ENCODE assay signal across 9 cellular contexts in genomic region chr17:66727634-66728570, GRCh38.
A peak's percentile ranks its signal among the peaks of the same experiment; 100 is the strongest.
DNase-seq lines count a peak whose midpoint lies in the region; ATAC-seq and TF ChIP-seq lines count a peak whose summit lies in the region.
"Had no signal": no experiment of that assay in that cellular context is flagged by ENCODE, and none has a peak within 500 bp of the region (broad histone marks: within the 10 kb centered on the region; RNA-seq: fewer than 3 reads in every experiment).

No MANE protein-coding gene starts in this region.

- no peak overlapping the region for H3K27ac Mint-ChIP-seq in activated naive CD8-positive, alpha-beta T cell treated with anti-CD3 and anti-CD28 coated beads, Interleukin-2, amount 10 ng/mL, durations not matched to agents 7 days and 5 days

- POLR2A ChIA-PET in activated naive CD8-positive, alpha-beta T cell treated with anti-CD3 and anti-CD28 coated beads, Interleukin-2, amount 10 ng/mL, durations not matched to agents 7 days and 5 days (lab: Charles Lee): no interaction called here

- no peaks in the 10 kb centered on the region for H3K27me3 ChIP-seq in Peyer's patch
- no peaks in the 10 kb centered on the region for H3K27me3 ChIP-seq in heart right ventricle

- TF ChIP-seq POLR2A in Peyer's patch (IDR thresholded peaks at IDR 0.05) (no peak), GM18505 (IDR thresholded peaks at IDR 0.05; ENCODE audit: borderline replicate concordance, extremely low read depth, insufficient read depth, insufficient read length) (no peak)

- intact Hi-C loops in heart right ventricle (cut with DNase I): loop anchor here in 6 of 10 donors (1.0 to 10.0 kb wide), 4 partner anchors 178 to 437 kb away; no protein-coding TSS in a partner anchor

- TF ChIP-seq CTCF in C4-2B (conservative IDR thresholded peaks at IDR 0.05) (peak; percentile 84), LNCaP clone FGC (IDR thresholded peaks at IDR 0.05; ENCODE audit: control insufficient read depth, extremely low read depth, insufficient read depth) (peak; percentile 94), Peyer's patch (IDR thresholded peaks at IDR 0.05) (peak in 4 of 6 experiments; percentile 38 to 63 (median 43)), heart right ventricle (IDR thresholded peaks at IDR 0.05) (peak; percentile 8 to 65 (median 55))

- H3K9me3 Mint-ChIP-seq in activated naive CD8-positive, alpha-beta T cell treated with anti-CD3 and anti-CD28 coated beads, Interleukin-2, amount 10 ng/mL, durations not matched to agents 7 days and 5 days: no peaks in the 10 kb centered on the region

- H3K27me3 Mint-ChIP-seq in activated naive CD8-positive, alpha-beta T cell treated with anti-CD3 and anti-CD28 coated beads, Interleukin-2, amount 10 ng/mL, durations not matched to agents 7 days and 5 days: no peaks in the 10 kb centered on the region

- H3K27ac ChIP-seq in C4-2B (no peak overlapping the region), Peyer's patch (no peak overlapping the region), heart right ventricle (no peak overlapping the region)

- 51 to 57% methylated on average over 17 of the region's 17 CpGs for WGBS in heart right ventricle, 2 donors

- peaks cover 10% of the 10 kb centered on the region for H3K36me3 Mint-ChIP-seq in activated naive CD8-positive, alpha-beta T cell treated with anti-CD3 and anti-CD28 coated beads, Interleukin-2, amount 10 ng/mL, durations not matched to agents 7 days and 5 days

- no peak overlapping the region for H3K4me3 ChIP-seq in LNCaP clone FGC (ENCODE audit: low read depth, low read length)
- no peak overlapping the region for H3K4me3 ChIP-seq in Peyer's patch
- no peak overlapping the region for H3K4me3 ChIP-seq in heart right ventricle
- H3K4me3 ChIP-seq: skin epidermis had no signal

- no peaks in the 10 kb centered on the region for H3K9me3 ChIP-seq in Peyer's patch
- H3K9me3 ChIP-seq in heart right ventricle: no peaks in the 10 kb centered on the region

- DNase-seq in LNCaP clone FGC (ENCODE audit: low read depth): peak; percentile 19
- DNase-seq in Peyer's patch: peak in 2 of 3 donors; percentile 57 to 58
- DNase-seq in activated naive CD8-positive, alpha-beta T cell treated with anti-CD3 and anti-CD28 coated beads, Interleukin-2, amount 10 ng/mL, durations not matched to agents 7 days and 5 days: peak; percentile 57
- DNase-seq in heart right ventricle: peak; percentile 40 to 46
- peak; percentile 56 for DNase-seq in putamen (ENCODE audit: low spot score)

- ATAC-seq in GM19328 (IDR thresholded peaks at IDR 0.05; ENCODE audit: unreplicated experiment): peak; percentile 58
- ATAC-seq in activated naive CD8-positive, alpha-beta T cell treated with anti-CD3 and anti-CD28 coated beads, Interleukin-2, amount 10 ng/mL, durations not matched to agents 7 days and 5 days (ENCODE audit: low read depth): peak; percentile 84
- peak; percentile 50 to 78 (median 70) for ATAC-seq in heart right ventricle
- no peak for ATAC-seq in GM18505 (IDR thresholded peaks at IDR 0.05; ENCODE audit: unreplicated experiment)

- H3K4me1 ChIP-seq in Peyer's patch: peaks cover 0 to 14% (median 0%) of the 10 kb centered on the region in 4 donors
- H3K4me1 ChIP-seq in heart right ventricle: peaks cover 3 to 21% (median 11%) of the 10 kb centered on the region in 9 donors

- peaks cover 0 to 6% (median 0%) of the 10 kb centered on the region in 3 donors for H3K36me3 ChIP-seq in Peyer's patch
- no peaks in the 10 kb centered on the region for H3K36me3 ChIP-seq in heart right ventricle

- no peak overlapping the region for H3K4me3 Mint-ChIP-seq in activated naive CD8-positive, alpha-beta T cell treated with anti-CD3 and anti-CD28 coated beads, Interleukin-2, amount 10 ng/mL, durations not matched to agents 7 days and 5 days

- peaks cover 8% of the 10 kb centered on the region for H3K4me1 Mint-ChIP-seq in activated naive CD8-positive, alpha-beta T cell treated with anti-CD3 and anti-CD28 coated beads, Interleukin-2, amount 10 ng/mL, durations not matched to agents 7 days and 5 days

Comparison
In these comparisons a context has a peak if more than half of its experiments do, and no peak if none do; other contexts are left out.
1. CTCF ChIP-seq: peak in every context shown above with its lines; median percentile 94 in LNCaP clone FGC; 84 in C4-2B; 55 in heart right ventricle; 43 in Peyer's patch.